ENCODE assay signal across 8 cellular contexts in genomic region chr3:128727059-128727458, GRCh38. TPM values are rescaled to one million over a fixed set of nuclear protein-coding genes. Genes with fewer than 3 reads are reported as not detected.
DNase-seq lines count a peak whose midpoint lies in the region; TF ChIP-seq lines count a peak whose summit lies in the region.

No MANE protein-coding gene starts in this region.

- CTCF ChIA-PET in A673 (lab: Charles Lee), result no interaction called here

- H3K36me3 ChIP-seq in A673 (ENCODE audit: insufficient read depth, low read length, poor library complexity, severe bottlenecking) (no peaks in the 10 kb centered on the region), HUES6 (ENCODE audit: control insufficient read depth, insufficient read depth, low read length) (no peaks in the 10 kb centered on the region), mucosa of stomach (ENCODE audit: control insufficient read depth, insufficient read depth, low read length) (no peaks in the 10 kb centered on the region)

- H3K9ac ChIP-seq in HUES6 (ENCODE audit: low read length), result peak overlapping the region; percentile 92
- H3K9ac ChIP-seq in mucosa of stomach (ENCODE audit: low read length), result peak overlapping the region; percentile 98

- no peaks in the 10 kb centered on the region for H3K27me3 ChIP-seq in A673 (replicated peaks; ENCODE audit: insufficient read depth, low read depth, low read length, poor library complexity)
- no peaks in the 10 kb centered on the region for H3K27me3 ChIP-seq in HUES6 (ENCODE audit: control insufficient read depth, insufficient read depth, low read length)
- no peaks in the 10 kb centered on the region for H3K27me3 ChIP-seq in mucosa of stomach (ENCODE audit: control insufficient read depth, insufficient read depth, low read length)

- DNase-seq in A673 (ENCODE audit: low spot score) (no peak), caudate nucleus (lab: John Stamatoyannopoulos, UW) (no peak), ureter (ENCODE audit: low spot score) (no peak), activated gamma-delta T cell (lab: John Stamatoyannopoulos, UW) (no peak), superior temporal gyrus (ENCODE audit: extremely low spot score) (no peak), KBM-7 (no peak)

- peak overlapping the region; percentile 99 for H3K4me3 ChIP-seq in A673 (ENCODE audit: low read depth, low read length, poor library complexity, severe bottlenecking)
- H3K4me3 ChIP-seq in HUES6 (ENCODE audit: low read depth, low read length), result peak overlapping the region; percentile 94
- peak overlapping the region; percentile 78 for H3K4me3 ChIP-seq in mucosa of stomach (ENCODE audit: low read length)

- peak overlapping the region; percentile 96 for H3K27ac ChIP-seq in A673 (ENCODE audit: low read depth, low read length, poor library complexity, severe bottlenecking)
- no peak overlapping the region for H3K27ac ChIP-seq in HUES6 (ENCODE audit: low read depth, low read length)
- peak overlapping the region; percentile 87 for H3K27ac ChIP-seq in caudate nucleus (ENCODE audit: low read depth, low read length)

- H3K4me1 ChIP-seq in A673 (ENCODE audit: insufficient read depth, low read length, poor library complexity, severe bottlenecking) (peaks cover 3% of the 10 kb centered on the region), HUES6 (ENCODE audit: control insufficient read depth, insufficient read depth, low read length) (peaks cover 43% of the 10 kb centered on the region), mucosa of stomach (ENCODE audit: control insufficient read depth, insufficient read depth, low read length) (peaks cover 13% of the 10 kb centered on the region)

- intact Hi-C loops in A673 (cut with micrococcal nuclease; ENCODE audit: unreplicated experiment), result no loop called here

- no peak for TF ChIP-seq CTCF in A673 (conservative IDR thresholded peaks at IDR 0.05; ENCODE audit: low read depth, low read length)

- H3K9me3 ChIP-seq in A673 (ENCODE audit: low read depth, low read length, poor library complexity, severe bottlenecking) (no peaks in the 10 kb centered on the region), HUES6 (ENCODE audit: control insufficient read depth, insufficient read depth, low read depth, low read length) (no peaks in the 10 kb centered on the region), mucosa of stomach (ENCODE audit: control insufficient read depth, low read length) (no peaks in the 10 kb centered on the region)

- TSS peak; percentile 35 for BruUV-seq in A673 (replicated peaks; lab: Mats Ljungman, UMichigan)

- POLR2A ChIA-PET in A673 (lab: Charles Lee; ENCODE audit: low non-redundant PET), result no interaction called here

- in situ Hi-C loops in KBM-7 (cut with MboI; ENCODE audit: low pct_unique_long_range_greater_than_20kb, low sequenced_read_pairs), result no loop called here

RNA-seq across cellular contexts. Expression of gene RAB7A, which starts 1.1 kb away (rescaled TPM):
- total RNA-seq in A673 (2021) (245 and 258 TPM in 2 replicates), ureter (270 TPM)
